In genomic region chr11:45382133-45382878, GRCh38 we compare ENCODE assay signal across 21 cellular contexts.
"Had no signal": no experiment of that assay in that cellular context is flagged by ENCODE, and none has a peak within 500 bp of the region (broad histone marks: within the 10 kb centered on the region; RNA-seq: fewer than 3 reads in every experiment).

No MANE protein-coding gene starts in this region.

- H3K36me3 Mint-ChIP-seq: activated CD8-positive, alpha-beta memory T cell treated with anti-CD3 and anti-CD28 coated beads, Interleukin-2, amount 10 ng/mL, durations not matched to agents 7 days and 5 days; activated naive CD8-positive, alpha-beta T cell treated with anti-CD3 and anti-CD28 coated beads for 36 hours; mesothelial cell of epicardium; natural killer cell had no signal

- H3K4me3 Mint-ChIP-seq: activated CD4-positive, alpha-beta T cell treated with anti-CD3 and anti-CD28 coated beads, Interleukin-2, amount 10 ng/mL, durations not matched to agents 7 days and 5 days; activated CD8-positive, alpha-beta memory T cell treated with anti-CD3 and anti-CD28 coated beads, Interleukin-2, amount 10 ng/mL, durations not matched to agents 7 days and 5 days; activated CD8-positive, alpha-beta T cell treated with anti-CD3 and anti-CD28 coated beads for 36 hours; activated naive CD8-positive, alpha-beta T cell treated with anti-CD3 and anti-CD28 coated beads for 36 hours; central memory CD8-positive, alpha-beta T cell; endodermal cell; mesothelial cell of epicardium; natural killer cell had no signal

- H3K4me1 Mint-ChIP-seq: endodermal cell, mesothelial cell of epicardium had no signal

- H3K9me3 ChIP-seq: breast epithelium, esophagus squamous epithelium, gastroesophageal sphincter, left ventricle myocardium inferior, sigmoid colon, testis, uterus had no signal

- H3K36me3 ChIP-seq: breast epithelium, esophagus squamous epithelium, gastroesophageal sphincter, left ventricle myocardium inferior, sigmoid colon, uterus had no signal

- ATAC-seq: activated CD8-positive, alpha-beta memory T cell treated with anti-CD3 and anti-CD28 coated beads, Interleukin-2, amount 10 ng/mL, durations not matched to agents 7 days and 5 days; activated CD8-positive, alpha-beta T cell treated with anti-CD3 and anti-CD28 coated beads for 36 hours; gastroesophageal sphincter; natural killer cell had no signal

- H3K27me3 Mint-ChIP-seq: activated CD8-positive, alpha-beta T cell treated with anti-CD3 and anti-CD28 coated beads for 36 hours; central memory CD8-positive, alpha-beta T cell had no signal

- H3K27ac ChIP-seq: breast epithelium, dorsolateral prefrontal cortex, esophagus squamous epithelium, gastroesophageal sphincter, left ventricle myocardium inferior, sigmoid colon, testis, uterus had no signal

- H3K4me3 ChIP-seq: breast epithelium, dorsolateral prefrontal cortex, esophagus squamous epithelium, gastroesophageal sphincter, left ventricle myocardium inferior, sigmoid colon, testis, uterus had no signal

- H3K4me1 ChIP-seq: breast epithelium, left ventricle myocardium inferior, sigmoid colon, testis, uterus had no signal

- H3K27me3 ChIP-seq: testis, uterus had no signal

- H3K27ac Mint-ChIP-seq: activated CD4-positive, alpha-beta T cell treated with anti-CD3 and anti-CD28 coated beads, Interleukin-2, amount 10 ng/mL, durations not matched to agents 7 days and 5 days; activated CD8-positive, alpha-beta memory T cell treated with anti-CD3 and anti-CD28 coated beads, Interleukin-2, amount 10 ng/mL, durations not matched to agents 7 days and 5 days; activated CD8-positive, alpha-beta T cell treated with anti-CD3 and anti-CD28 coated beads for 36 hours; activated naive CD8-positive, alpha-beta T cell treated with anti-CD3 and anti-CD28 coated beads for 36 hours; endodermal cell; mesothelial cell of epicardium; natural killer cell had no signal

- H3K9me3 Mint-ChIP-seq: activated CD4-positive, alpha-beta T cell treated with anti-CD3 and anti-CD28 coated beads, Interleukin-2, amount 10 ng/mL, durations not matched to agents 7 days and 5 days; activated CD8-positive, alpha-beta T cell treated with anti-CD3 and anti-CD28 coated beads for 36 hours; activated naive CD8-positive, alpha-beta T cell treated with anti-CD3 and anti-CD28 coated beads for 36 hours; central memory CD8-positive, alpha-beta T cell; endodermal cell; mesothelial cell of epicardium; natural killer cell had no signal

- DNase-seq: activated CD4-positive, alpha-beta T cell treated with anti-CD3 and anti-CD28 coated beads, Interleukin-2, amount 10 ng/mL, durations not matched to agents 7 days and 5 days; activated CD8-positive, alpha-beta memory T cell treated with anti-CD3 and anti-CD28 coated beads, Interleukin-2, amount 10 ng/mL, durations not matched to agents 7 days and 5 days; activated CD8-positive, alpha-beta T cell treated with anti-CD3 and anti-CD28 coated beads for 36 hours; activated naive CD8-positive, alpha-beta T cell treated with anti-CD3 and anti-CD28 coated beads for 36 hours; activated T-cell treated with anti-CD3 and anti-CD28 coated beads for 4 hours; dorsolateral prefrontal cortex; endodermal cell; esophagus squamous epithelium; left ventricle myocardium inferior; natural killer cell; sigmoid colon; stimulated activated CD4-positive, alpha-beta T cell treated with anti-CD3 and anti-CD28 coated beads, Interleukin-4, amount 100 ng/mL, for 1 hour; stimulated activated naive CD4-positive, alpha-beta T cell; T1000; testis; trophoblast cell; uterus had no signal
